Comparison of ENCODE assay signal across 1 cellular context in genomic region chr7:105224884-105225651, GRCh38.
TF ChIP-seq lines count a peak whose summit lies in the region.

No MANE protein-coding gene starts in this region.

TF ChIP-seq in GM23338, 12 proteins besides CTCF, POLR2A, EP300 and RAD21 (continued from another document):
- TF ChIP-seq, protein P1, sequence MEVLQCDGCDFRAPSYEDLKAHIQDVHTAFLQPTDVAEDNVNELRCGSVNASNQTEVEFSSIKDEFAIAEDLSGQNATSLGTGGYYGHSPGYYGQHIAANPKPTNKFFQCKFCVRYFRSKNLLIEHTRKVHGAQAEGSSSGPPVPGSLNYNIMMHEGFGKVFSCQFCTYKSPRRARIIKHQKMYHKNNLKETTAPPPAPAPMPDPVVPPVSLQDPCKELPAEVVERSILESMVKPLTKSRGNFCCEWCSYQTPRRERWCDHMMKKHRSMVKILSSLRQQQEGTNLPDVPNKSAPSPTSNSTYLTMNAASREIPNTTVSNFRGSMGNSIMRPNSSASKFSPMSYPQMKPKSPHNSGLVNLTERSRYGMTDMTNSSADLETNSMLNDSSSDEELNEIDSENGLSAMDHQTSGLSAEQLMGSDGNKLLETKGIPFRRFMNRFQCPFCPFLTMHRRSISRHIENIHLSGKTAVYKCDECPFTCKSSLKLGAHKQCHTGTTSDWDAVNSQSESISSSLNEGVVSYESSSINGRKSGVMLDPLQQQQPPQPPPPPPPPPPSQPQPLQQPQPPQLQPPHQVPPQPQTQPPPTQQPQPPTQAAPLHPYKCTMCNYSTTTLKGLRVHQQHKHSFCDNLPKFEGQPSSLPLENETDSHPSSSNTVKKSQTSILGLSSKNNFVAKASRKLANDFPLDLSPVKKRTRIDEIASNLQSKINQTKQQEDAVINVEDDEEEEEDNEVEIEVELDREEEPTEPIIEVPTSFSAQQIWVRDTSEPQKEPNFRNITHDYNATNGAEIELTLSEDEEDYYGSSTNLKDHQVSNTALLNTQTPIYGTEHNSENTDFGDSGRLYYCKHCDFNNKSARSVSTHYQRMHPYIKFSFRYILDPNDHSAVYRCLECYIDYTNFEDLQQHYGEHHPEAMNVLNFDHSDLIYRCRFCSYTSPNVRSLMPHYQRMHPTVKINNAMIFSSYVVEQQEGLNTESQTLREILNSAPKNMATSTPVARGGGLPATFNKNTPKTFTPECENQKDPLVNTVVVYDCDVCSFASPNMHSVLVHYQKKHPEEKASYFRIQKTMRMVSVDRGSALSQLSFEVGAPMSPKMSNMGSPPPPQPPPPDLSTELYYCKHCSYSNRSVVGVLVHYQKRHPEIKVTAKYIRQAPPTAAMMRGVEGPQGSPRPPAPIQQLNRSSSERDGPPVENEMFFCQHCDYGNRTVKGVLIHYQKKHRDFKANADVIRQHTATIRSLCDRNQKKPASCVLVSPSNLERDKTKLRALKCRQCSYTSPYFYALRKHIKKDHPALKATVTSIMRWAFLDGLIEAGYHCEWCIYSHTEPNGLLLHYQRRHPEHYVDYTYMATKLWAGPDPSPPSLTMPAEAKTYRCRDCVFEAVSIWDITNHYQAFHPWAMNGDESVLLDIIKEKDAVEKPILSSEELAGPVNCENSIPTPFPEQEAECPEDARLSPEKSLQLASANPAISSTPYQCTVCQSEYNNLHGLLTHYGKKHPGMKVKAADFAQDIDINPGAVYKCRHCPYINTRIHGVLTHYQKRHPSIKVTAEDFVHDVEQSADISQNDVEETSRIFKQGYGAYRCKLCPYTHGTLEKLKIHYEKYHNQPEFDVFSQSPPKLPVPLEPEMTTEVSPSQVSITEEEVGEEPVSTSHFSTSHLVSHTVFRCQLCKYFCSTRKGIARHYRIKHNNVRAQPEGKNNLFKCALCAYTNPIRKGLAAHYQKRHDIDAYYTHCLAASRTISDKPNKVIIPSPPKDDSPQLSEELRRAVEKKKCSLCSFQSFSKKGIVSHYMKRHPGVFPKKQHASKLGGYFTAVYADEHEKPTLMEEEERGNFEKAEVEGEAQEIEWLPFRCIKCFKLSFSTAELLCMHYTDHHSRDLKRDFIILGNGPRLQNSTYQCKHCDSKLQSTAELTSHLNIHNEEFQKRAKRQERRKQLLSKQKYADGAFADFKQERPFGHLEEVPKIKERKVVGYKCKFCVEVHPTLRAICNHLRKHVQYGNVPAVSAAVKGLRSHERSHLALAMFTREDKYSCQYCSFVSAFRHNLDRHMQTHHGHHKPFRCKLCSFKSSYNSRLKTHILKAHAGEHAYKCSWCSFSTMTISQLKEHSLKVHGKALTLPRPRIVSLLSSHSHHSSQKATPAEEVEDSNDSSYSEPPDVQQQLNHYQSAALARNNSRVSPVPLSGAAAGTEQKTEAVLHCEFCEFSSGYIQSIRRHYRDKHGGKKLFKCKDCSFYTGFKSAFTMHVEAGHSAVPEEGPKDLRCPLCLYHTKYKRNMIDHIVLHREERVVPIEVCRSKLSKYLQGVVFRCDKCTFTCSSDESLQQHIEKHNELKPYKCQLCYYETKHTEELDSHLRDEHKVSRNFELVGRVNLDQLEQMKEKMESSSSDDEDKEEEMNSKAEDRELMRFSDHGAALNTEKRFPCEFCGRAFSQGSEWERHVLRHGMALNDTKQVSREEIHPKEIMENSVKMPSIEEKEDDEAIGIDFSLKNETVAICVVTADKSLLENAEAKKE (CRISPR knock-in tag; IDR thresholded peaks at IDR 0.05), result no peak
- no peak for TF ChIP-seq POLR2AphosphoS5 (IDR thresholded peaks at IDR 0.05; ENCODE audit: low read depth)
